ENCODE assay signal across 23 cellular contexts in genomic region chr13:52034616-52035226, GRCh38. TPM values are rescaled to one million over a fixed set of nuclear protein-coding genes. Genes with fewer than 3 reads are reported as not detected.
DNase-seq lines count a peak whose midpoint lies in the region; ATAC-seq and TF ChIP-seq lines count a peak whose summit lies in the region.
"Had no signal": no experiment of that assay in that cellular context is flagged by ENCODE, and none has a peak within 500 bp of the region (broad histone marks: within the 10 kb centered on the region; RNA-seq: fewer than 3 reads in every experiment).

No MANE protein-coding gene starts in this region.

- ATAC-seq in WTC11: no peak
- ATAC-seq in naive thymus-derived CD8-positive, alpha-beta T cell: no peak
- ATAC-seq in stimulated activated naive B cell treated with anti-CD40 and anti-IgM and Interleukin-4, amounts not matched to agents 10 μg/mL and 1 μg/mL and 100 μg/mL, for 72 hours (replicated peaks): no peak
- ATAC-seq: activated T-cell treated with anti-CD3 and anti-CD28 coated beads, Interleukin-2, amount 50 U/mL, for 72 hours; left lobe of liver had no signal

- H3K9me3 Mint-ChIP-seq in progenitor cell of endocrine pancreas (ENCODE audit: low read depth): peaks cover 7% of the 10 kb centered on the region
- peaks cover 8% of the 10 kb centered on the region for H3K9me3 Mint-ChIP-seq in WTC11
- H3K9me3 Mint-ChIP-seq in naive thymus-derived CD8-positive, alpha-beta T cell: peaks cover 0 to 25% (median 4%) of the 10 kb centered on the region in 9 donors
- H3K9me3 Mint-ChIP-seq in stimulated activated naive B cell treated with anti-CD40 and anti-IgM and Interleukin-4, amounts not matched to agents 10 μg/mL and 1 μg/mL and 100 μg/mL, for 72 hours: peaks cover 1 to 2% of the 10 kb centered on the region in 2 donors
- H3K9me3 Mint-ChIP-seq: activated CD4-positive, alpha-beta T cell treated with anti-CD3 and anti-CD28 coated beads, Interleukin-2, amount 10 ng/mL, durations not matched to agents 24 days and 14 days; immature natural killer cell; stimulated activated naive CD8-positive, alpha-beta T cell treated with anti-CD3 and anti-CD28 coated beads, Interleukin-15, Interleukin-2, amounts not matched to agents 100 ng/mL and 50 ng/mL, for 24 hours had no signal

- H3K4me3 Mint-ChIP-seq in progenitor cell of endocrine pancreas (ENCODE audit: low read depth): no peak overlapping the region
- no peak overlapping the region for H3K4me3 Mint-ChIP-seq in WTC11
- no peak overlapping the region for H3K4me3 Mint-ChIP-seq in naive thymus-derived CD8-positive, alpha-beta T cell
- H3K4me3 Mint-ChIP-seq in stimulated activated naive B cell treated with anti-CD40 and anti-IgM and Interleukin-4, amounts not matched to agents 10 μg/mL and 1 μg/mL and 100 μg/mL, for 72 hours: no peak overlapping the region
- H3K4me3 Mint-ChIP-seq: activated CD4-positive, alpha-beta T cell treated with anti-CD3 and anti-CD28 coated beads, Interleukin-2, amount 10 ng/mL, durations not matched to agents 24 days and 14 days; activated T-cell treated with anti-CD3 and anti-CD28 coated beads, Interleukin-2, amount 50 U/mL, for 72 hours; brain; CD4-positive, CD25-positive, alpha-beta regulatory T cell; immature natural killer cell; stimulated activated naive CD8-positive, alpha-beta T cell treated with anti-CD3 and anti-CD28 coated beads, Interleukin-15, Interleukin-2, amounts not matched to agents 100 ng/mL and 50 ng/mL, for 24 hours had no signal

- DNase-seq in NCI-H1105 treated with DMSO at 0.1 percent for 48 hours (lab: John Stamatoyannopoulos, UW) (peak; percentile 20), NCI-H1105 (lab: John Stamatoyannopoulos, UW) (no peak), NCI-H2029 treated with DMSO at 0.1 percent for 48 hours (lab: John Stamatoyannopoulos, UW) (peak; percentile 12), NCI-H774 (lab: John Stamatoyannopoulos, UW) (peak; percentile 22), progenitor cell of endocrine pancreas (ENCODE audit: low spot score, unreplicated experiment) (no peak), WTC11 (ENCODE audit: low spot score) (no peak)
- DNase-seq in naive thymus-derived CD8-positive, alpha-beta T cell: no peak
- no peak for DNase-seq in stimulated activated naive B cell treated with anti-CD40 and anti-IgM and Interleukin-4, amounts not matched to agents 10 μg/mL and 1 μg/mL and 100 μg/mL, for 72 hours
- DNase-seq: activated CD4-positive, alpha-beta T cell treated with anti-CD3 and anti-CD28 coated beads, Interleukin-2, amount 10 ng/mL, durations not matched to agents 24 days and 14 days; activated naive CD4-positive, alpha-beta T cell; activated T-cell treated with anti-CD3 and anti-CD28 coated beads, Interleukin-2, amount 50 U/mL, for 72 hours; adrenal gland; CD4-positive, CD25-positive, alpha-beta regulatory T cell; hypothalamus; immature natural killer cell; mesendoderm; NCI-H1436 treated with DMSO at 0.1 percent for 48 hours; SW 1271; T-helper 9 cell; WERI-Rb-1 had no signal

- H3K36me3 Mint-ChIP-seq in progenitor cell of endocrine pancreas (ENCODE audit: insufficient read depth) (peaks cover 17% of the 10 kb centered on the region), WTC11 (peaks cover 13% of the 10 kb centered on the region)
- H3K36me3 Mint-ChIP-seq in naive thymus-derived CD8-positive, alpha-beta T cell: peaks cover 4 to 31% (median 5%) of the 10 kb centered on the region in 3 donors
- peaks cover 10 to 23% of the 10 kb centered on the region in 2 donors for H3K36me3 Mint-ChIP-seq in stimulated activated naive B cell treated with anti-CD40 and anti-IgM and Interleukin-4, amounts not matched to agents 10 μg/mL and 1 μg/mL and 100 μg/mL, for 72 hours

- no peaks in the 10 kb centered on the region for H3K27me3 Mint-ChIP-seq in progenitor cell of endocrine pancreas
- no peaks in the 10 kb centered on the region for H3K27me3 Mint-ChIP-seq in WTC11 (ENCODE audit: low read depth)
- no peaks in the 10 kb centered on the region for H3K27me3 Mint-ChIP-seq in naive thymus-derived CD8-positive, alpha-beta T cell
- H3K27me3 Mint-ChIP-seq in stimulated activated naive B cell treated with anti-CD40 and anti-IgM and Interleukin-4, amounts not matched to agents 10 μg/mL and 1 μg/mL and 100 μg/mL, for 72 hours: no peaks in the 10 kb centered on the region
- H3K27me3 Mint-ChIP-seq: activated CD4-positive, alpha-beta T cell treated with anti-CD3 and anti-CD28 coated beads, Interleukin-2, amount 10 ng/mL, durations not matched to agents 24 days and 14 days; brain; CD4-positive, CD25-positive, alpha-beta regulatory T cell; stimulated activated naive CD8-positive, alpha-beta T cell treated with anti-CD3 and anti-CD28 coated beads, Interleukin-15, Interleukin-2, amounts not matched to agents 100 ng/mL and 50 ng/mL, for 24 hours had no signal

- peak overlapping the region; percentile 50 for H3K27ac Mint-ChIP-seq in progenitor cell of endocrine pancreas
- H3K27ac Mint-ChIP-seq in WTC11: no peak overlapping the region
- no peak overlapping the region for H3K27ac Mint-ChIP-seq in naive thymus-derived CD8-positive, alpha-beta T cell
- H3K27ac Mint-ChIP-seq in stimulated activated naive B cell treated with anti-CD40 and anti-IgM and Interleukin-4, amounts not matched to agents 10 μg/mL and 1 μg/mL and 100 μg/mL, for 72 hours: no peak overlapping the region
- H3K27ac Mint-ChIP-seq: activated CD4-positive, alpha-beta T cell treated with anti-CD3 and anti-CD28 coated beads, Interleukin-2, amount 10 ng/mL, durations not matched to agents 24 days and 14 days; activated T-cell treated with anti-CD3 and anti-CD28 coated beads, Interleukin-2, amount 50 U/mL, for 72 hours; brain; CD4-positive, CD25-positive, alpha-beta regulatory T cell; stimulated activated naive CD8-positive, alpha-beta T cell treated with anti-CD3 and anti-CD28 coated beads, Interleukin-15, Interleukin-2, amounts not matched to agents 100 ng/mL and 50 ng/mL, for 24 hours had no signal

- CTCF ChIA-PET in WTC11 (lab: Charles Lee): no interaction called here

- TF ChIP-seq CTCF in progenitor cell of endocrine pancreas (IDR thresholded peaks at IDR 0.05; ENCODE audit: unreplicated experiment): no peak
- no peak for TF ChIP-seq CTCF in WTC11 (IDR thresholded peaks at IDR 0.05)

- POLR2A ChIA-PET in WTC11 (lab: Charles Lee): no interaction called here
- POLR2A ChIA-PET in naive thymus-derived CD8-positive, alpha-beta T cell (lab: Charles Lee): no interaction called here

- H3K4me1 Mint-ChIP-seq in progenitor cell of endocrine pancreas (ENCODE audit: low read depth) (peaks cover 17% of the 10 kb centered on the region), WTC11 (peaks cover 10% of the 10 kb centered on the region)
- H3K4me1 Mint-ChIP-seq in naive thymus-derived CD8-positive, alpha-beta T cell: peaks cover 0 to 20% (median 9%) of the 10 kb centered on the region in 4 donors
- H3K4me1 Mint-ChIP-seq in stimulated activated naive B cell treated with anti-CD40 and anti-IgM and Interleukin-4, amounts not matched to agents 10 μg/mL and 1 μg/mL and 100 μg/mL, for 72 hours: peaks cover 0 to 8% of the 10 kb centered on the region in 2 donors
- H3K4me1 Mint-ChIP-seq: activated CD4-positive, alpha-beta T cell treated with anti-CD3 and anti-CD28 coated beads, Interleukin-2, amount 10 ng/mL, durations not matched to agents 24 days and 14 days had no signal

TF ChIP-seq in WTC11, 78 proteins besides CTCF, POLR2A, EP300 and RAD21 (continues in another document):
- TF ChIP-seq CREM (CRISPR knock-in tag; IDR thresholded peaks at IDR 0.05) (no peak), SOX15 (CRISPR knock-in tag; IDR thresholded peaks at IDR 0.05) (no peak), NR2C2 (CRISPR knock-in tag; IDR thresholded peaks at IDR 0.05) (no peak)
- TF ChIP-seq, protein P1, sequence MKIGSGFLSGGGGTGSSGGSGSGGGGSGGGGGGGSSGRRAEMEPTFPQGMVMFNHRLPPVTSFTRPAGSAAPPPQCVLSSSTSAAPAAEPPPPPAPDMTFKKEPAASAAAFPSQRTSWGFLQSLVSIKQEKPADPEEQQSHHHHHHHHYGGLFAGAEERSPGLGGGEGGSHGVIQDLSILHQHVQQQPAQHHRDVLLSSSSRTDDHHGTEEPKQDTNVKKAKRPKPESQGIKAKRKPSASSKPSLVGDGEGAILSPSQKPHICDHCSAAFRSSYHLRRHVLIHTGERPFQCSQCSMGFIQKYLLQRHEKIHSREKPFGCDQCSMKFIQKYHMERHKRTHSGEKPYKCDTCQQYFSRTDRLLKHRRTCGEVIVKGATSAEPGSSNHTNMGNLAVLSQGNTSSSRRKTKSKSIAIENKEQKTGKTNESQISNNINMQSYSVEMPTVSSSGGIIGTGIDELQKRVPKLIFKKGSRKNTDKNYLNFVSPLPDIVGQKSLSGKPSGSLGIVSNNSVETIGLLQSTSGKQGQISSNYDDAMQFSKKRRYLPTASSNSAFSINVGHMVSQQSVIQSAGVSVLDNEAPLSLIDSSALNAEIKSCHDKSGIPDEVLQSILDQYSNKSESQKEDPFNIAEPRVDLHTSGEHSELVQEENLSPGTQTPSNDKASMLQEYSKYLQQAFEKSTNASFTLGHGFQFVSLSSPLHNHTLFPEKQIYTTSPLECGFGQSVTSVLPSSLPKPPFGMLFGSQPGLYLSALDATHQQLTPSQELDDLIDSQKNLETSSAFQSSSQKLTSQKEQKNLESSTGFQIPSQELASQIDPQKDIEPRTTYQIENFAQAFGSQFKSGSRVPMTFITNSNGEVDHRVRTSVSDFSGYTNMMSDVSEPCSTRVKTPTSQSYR (CRISPR knock-in tag; IDR thresholded peaks at IDR 0.05): no peak

RNA-seq across cellular contexts. Expression of gene UTP14C, which starts 10.2 kb away (rescaled TPM):
- total RNA-seq in progenitor cell of endocrine pancreas: 22.6 and 23.5 TPM in 2 replicates
- total RNA-seq in WTC11 (2021): 18.5 to 20.5 TPM (median 19.2 TPM) in 3 replicates
- 10 to 100 TPM; 11.6 to 14.4 TPM for total RNA-seq in naive thymus-derived CD8-positive, alpha-beta T cell
- polyA plus RNA-seq in naive thymus-derived CD8-positive, alpha-beta T cell: 1 to 10 TPM; 2.4 to 3.6 (median 3.3) TPM

RNA-seq across cellular contexts. Expression of gene ALG11, which starts 22.5 kb away (rescaled TPM):
- 39.4 and 45.1 TPM in 2 replicates for total RNA-seq in progenitor cell of endocrine pancreas
- 35.9 to 40.6 TPM (median 38.9 TPM) in 3 replicates for total RNA-seq in WTC11 (2021)
- total RNA-seq in naive thymus-derived CD8-positive, alpha-beta T cell: 10 to 100 TPM; 39.8 to 47.0 TPM
- 10 to 100 TPM; 22.1 to 25.5 (median 23.8) TPM for polyA plus RNA-seq in naive thymus-derived CD8-positive, alpha-beta T cell

RNA-seq across cellular contexts. Expression of gene ATP7B, which starts 23.5 kb away (rescaled TPM):
- total RNA-seq in progenitor cell of endocrine pancreas: 59.4 and 63.2 TPM in 2 replicates
- total RNA-seq in WTC11 (2021): 10.2 to 11.8 TPM (median 11.6 TPM) in 3 replicates
- 1 to 10 TPM; 1.2 to 1.7 TPM for total RNA-seq in naive thymus-derived CD8-positive, alpha-beta T cell
- polyA plus RNA-seq in naive thymus-derived CD8-positive, alpha-beta T cell: under 1 TPM; 0.06 to 0.29 (median 0.26) TPM

Comparison
In these comparisons a context has a peak if more than half of its experiments do, and no peak if none do; other contexts are left out.
1. DNase-seq: peak in NCI-H1105 treated with DMSO at 0.1 percent for 48 hours (single experiment), NCI-H2029 treated with DMSO at 0.1 percent for 48 hours (single experiment) and NCI-H774 (single experiment); none in NCI-H1105 (single experiment), progenitor cell of endocrine pancreas (single experiment), WTC11 (single experiment), naive thymus-derived CD8-positive, alpha-beta T cell (0 of 10) and stimulated activated naive B cell treated with anti-CD40 and anti-IgM and Interleukin-4, amounts not matched to agents 10 μg/mL and 1 μg/mL and 100 μg/mL, for 72 hours (single experiment).